8 cellular contexts compared by ENCODE assay signal in genomic region chr3:148943531-148944200, GRCh38. TPM values are rescaled to one million over a fixed set of nuclear protein-coding genes. Genes with fewer than 3 reads are reported as not detected.
A peak's percentile ranks its signal among the peaks of the same experiment; 100 is the strongest.
DNase-seq lines count a peak whose midpoint lies in the region; ATAC-seq, FAIRE-seq and TF ChIP-seq lines count a peak whose summit lies in the region.

No MANE protein-coding gene starts in this region.

- no peaks in the 10 kb centered on the region for H3K27me3 ChIP-seq in astrocyte (ENCODE audit: insufficient read depth, low read length)

- no peak overlapping the region for H2AFZ ChIP-seq in astrocyte (ENCODE audit: low read depth, low read length)

- TF ChIP-seq CTCF in astrocyte (IDR thresholded peaks at IDR 0.05; ENCODE audit: insufficient read depth, low read depth, low read length): peak; percentile 92

- no peaks in the 10 kb centered on the region for H3K36me3 Mint-ChIP-seq in astrocyte (ENCODE audit: low read depth, unreplicated experiment)

- H3K27ac Mint-ChIP-seq in astrocyte (ENCODE audit: unreplicated experiment): no peak overlapping the region

- H3K79me2 ChIP-seq in astrocyte (ENCODE audit: insufficient read depth, low read length): no peaks in the 10 kb centered on the region

- no peaks in the 10 kb centered on the region for H3K4me1 Mint-ChIP-seq in astrocyte (ENCODE audit: low read depth, unreplicated experiment)

- peak; percentile 4 for DNase-seq in stimulated activated CD4-positive, alpha-beta T cell treated with anti-CD3 and anti-CD28 coated beads, Interleukin-15, amount 100 ng/mL, for 24 hours
- DNase-seq in stimulated activated CD4-positive, alpha-beta T cell treated with anti-CD3 and anti-CD28 coated beads, Interleukin-12 subunit alpha, Interleukin-12 subunit beta, amount 100 ng/mL, for 4 hours: no peak
- DNase-seq in HS-27A (ENCODE audit: low read depth) (peak; percentile 84), NCI-H748 treated with DMSO at 0.1 percent for 48 hours (lab: John Stamatoyannopoulos, UW) (peak; percentile 38), astrocyte (ENCODE audit: low read depth) (peak; percentile 74), hepatic stellate cell (ENCODE audit: low spot score) (peak; percentile 79), smooth muscle cell of the brain vasculature (ENCODE audit: low read depth, low spot score) (peak; percentile 36)

- no peak overlapping the region for H3K4me3 Mint-ChIP-seq in astrocyte (ENCODE audit: unreplicated experiment)

- H3K9me3 Mint-ChIP-seq in astrocyte (ENCODE audit: unreplicated experiment): peaks cover 2% of the 10 kb centered on the region

- peak; percentile 96 for FAIRE-seq in astrocyte (lab: Jason Lieb, UNC)

- no peak overlapping the region for H3K4me3 ChIP-seq in astrocyte (ENCODE audit: insufficient read depth, low read depth, low read length)

- no peaks in the 10 kb centered on the region for H3K9me3 ChIP-seq in astrocyte (ENCODE audit: insufficient read depth, low read depth, low read length)

- peak; percentile 99 for ATAC-seq in GM21619 (IDR thresholded peaks at IDR 0.05; ENCODE audit: unreplicated experiment)

- H3K9ac ChIP-seq in astrocyte (ENCODE audit: low read length): no peak overlapping the region

- peak overlapping the region; percentile 7 for H3K4me2 ChIP-seq in astrocyte (ENCODE audit: low read length)

- H3K27me3 Mint-ChIP-seq in astrocyte (ENCODE audit: low read depth, unreplicated experiment): peaks cover 12% of the 10 kb centered on the region

- H4K20me1 ChIP-seq in astrocyte (ENCODE audit: insufficient read depth, low read length): no peaks in the 10 kb centered on the region

- H3K36me3 ChIP-seq in astrocyte (ENCODE audit: insufficient read depth, low read length): no peaks in the 10 kb centered on the region

- H3K27ac ChIP-seq in astrocyte (ENCODE audit: low read depth, low read length): no peak overlapping the region

- H3K4me1 ChIP-seq in astrocyte (ENCODE audit: insufficient read depth, low read length): peaks cover 6% of the 10 kb centered on the region

RNA-seq across cellular contexts. Expression of gene GYG1, which starts 47.7 kb away (rescaled TPM):
- 38.1 and 41.9 TPM in 2 replicates for total RNA-seq in astrocyte
